Comparison of ENCODE assay signal across 8 cellular contexts in genomic region chr11:134253189-134253993, GRCh38. TPM values are rescaled to one million over a fixed set of nuclear protein-coding genes. Genes with fewer than 3 reads are reported as not detected.
DNase-seq lines count a peak whose midpoint lies in the region; ATAC-seq and TF ChIP-seq lines count a peak whose summit lies in the region.

Gene ACAD8, plus strand, starts transcription at chr11:134253568. Its CDS starts 33 bp downstream, at chr11:134253601.
Gene THYN1, minus strand, starts transcription at chr11:134253352. Its CDS starts 470 bp downstream, at chr11:134252882.

- H3K4me1 ChIP-seq in SK-N-SH (ENCODE audit: control insufficient read depth in 1 of 2, insufficient read depth in 2 of 2, low read depth in 1 of 2, low read length in 1 of 2): peaks cover 4 to 11% of the 10 kb centered on the region in 2 experiments; a peak in 3 of 4 replicates

- no peak for TF ChIP-seq CTCF in SK-N-SH (IDR thresholded peaks at IDR 0.05)

- peaks cover 35% of the 10 kb centered on the region for H3K79me2 ChIP-seq in SK-N-SH (ENCODE audit: insufficient read depth)

- peaks cover 18 to 32% of the 10 kb centered on the region in 2 experiments for H3K36me3 ChIP-seq in SK-N-SH (replicated peaks in 1 of 2; ENCODE audit: control insufficient read depth in 1 of 2, insufficient read depth in 2 of 2, low read length in 1 of 2)

- TF ChIP-seq RAD21 in SK-N-SH (IDR thresholded peaks at IDR 0.05; ENCODE audit: low read length): no peak

- POLR2A ChIA-PET in SK-N-SH (lab: Yijun Ruan, JAX): interaction anchor here (0.7 kb wide), 1 partner anchor 28 kb away, joined by 3 read pairs; the partner anchor contains the start of gene VPS26B

- H3K27me3 ChIP-seq in SK-N-SH (ENCODE audit: insufficient read depth): no peaks in the 10 kb centered on the region

- no peaks in the 10 kb centered on the region for H3K9me3 ChIP-seq in SK-N-SH

- H3K9me2 ChIP-seq in SK-N-SH: no peaks in the 10 kb centered on the region

- no peaks in the 10 kb centered on the region for H3F3A ChIP-seq in SK-N-SH (replicated peaks; ENCODE audit: insufficient read depth)

- H3K27ac ChIP-seq in SK-N-SH (ENCODE audit: low read depth in 2 of 2, low read length in 1 of 2) (peak within 1 kb of the TSS; percentile 23 to 83; a peak in 3 of 4 replicates), temporal lobe (ENCODE audit: low read depth, low read length) (peak within 1 kb of the TSS; percentile 52)

- H3K4me2 ChIP-seq in SK-N-SH: peak within 1 kb of the TSS; percentile 91

- peak within 1 kb of the TSS; percentile 63 for H3K9ac ChIP-seq in SK-N-SH

- CTCF ChIA-PET in SK-N-SH (lab: Yijun Ruan, JAX): interaction anchor here (0.8 to 2.7 kb wide), 7 partner anchors 9 to 42 kb away, joined by 3 to 9 read pairs (median 5); partner anchors contain the start of gene GLB1L3

- 0% methylated on average over 14 of the region's 70 CpGs for WGBS in SK-N-SH (ENCODE audit: low lambda C conversion rate)

- H2AFZ ChIP-seq in SK-N-SH (ENCODE audit: low read depth): peak within 1 kb of the TSS; percentile 87

- ATAC-seq in HG02571 (IDR thresholded peaks at IDR 0.05; ENCODE audit: unreplicated experiment): peak; percentile 99

- DNase-seq in NCI-H1048 (lab: John Stamatoyannopoulos, UW) (peak; percentile 94), SK-N-SH (peak; percentile 99), germinal center (ENCODE audit: low spot score) (peak; percentile 97), occipital lobe (lab: John Stamatoyannopoulos, UW) (peak; percentile 95)
- DNase-seq in activated naive CD4-positive, alpha-beta T cell treated with anti-CD3 and anti-CD28 coated beads, Interleukin-2, amount 50 U/mL, for 16 hours: peak; percentile 96

- TF ChIP-seq EP300 in SK-N-SH (IDR thresholded peaks at IDR 0.05; ENCODE audit: borderline replicate concordance in 1 of 2, low read depth in 1 of 2, low read length in 1 of 2): peak in 1 of 2 experiments; percentile 23; a peak in 1 of 4 replicates

- H3K4me3 ChIP-seq in GM08714 (ENCODE audit: low read length) (peak within 1 kb of the TSS; percentile 93), SK-N-SH (ENCODE audit: low read depth in 2 of 2, low read length in 1 of 2) (peak within 1 kb of the TSS; percentile 85 to 95)

- no peaks in the 10 kb centered on the region for H4K20me1 ChIP-seq in SK-N-SH (ENCODE audit: insufficient read depth)

TF ChIP-seq in SK-N-SH, 30 proteins besides CTCF, POLR2A, EP300 and RAD21:
- TF ChIP-seq SIN3A (IDR thresholded peaks at IDR 0.05; ENCODE audit: borderline replicate concordance, low read depth, low read length) (peak; percentile 31; the same call in 1 of the 2 replicates), RXRA (IDR thresholded peaks at IDR 0.05; ENCODE audit: borderline replicate concordance, low read depth) (no peak), MAX (IDR thresholded peaks at IDR 0.05; ENCODE audit: low read depth) (no peak), RCOR1 (IDR thresholded peaks at IDR 0.05; ENCODE audit: low read length) (no peak), PBX3 (IDR thresholded peaks at IDR 0.05) (no peak), MEF2A (IDR thresholded peaks at IDR 0.05; ENCODE audit: borderline replicate concordance, low read depth) (no peak), REST (IDR thresholded peaks at IDR 0.05; ENCODE audit: low read depth, low read length) (no peak), YY1 (IDR thresholded peaks at IDR 0.05; ENCODE audit: low read depth) (peak; percentile 57; the same call in 1 of the 2 replicates), JUND (IDR thresholded peaks at IDR 0.05) (no peak), ELF1 (IDR thresholded peaks at IDR 0.05) (peak; percentile 64), TAF1 (IDR thresholded peaks at IDR 0.05; ENCODE audit: borderline replicate concordance, low read depth, low read length) (peak; percentile 65; the same call in 1 of the 2 replicates), POLR2AphosphoS5 (IDR thresholded peaks at IDR 0.05; ENCODE audit: low read depth, low read length) (peak; percentile 84), NRF1 (IDR thresholded peaks at IDR 0.05; ENCODE audit: low read depth, low read length) (peak; percentile 54), ZBTB33 (IDR thresholded peaks at IDR 0.05; ENCODE audit: borderline replicate concordance, low read depth) (0 out of 2 replicates have a peak, but pooled peaks have one; percentile 9), GATA2 (CRISPR knock-in tag; IDR thresholded peaks at IDR 0.05) (no peak), CHD2 (IDR thresholded peaks at IDR 0.05; ENCODE audit: low read length, partially characterized antibody) (peak; percentile 86), TEAD4 (IDR thresholded peaks at IDR 0.05; ENCODE audit: borderline replicate concordance, insufficient read depth) (no peak), EZH2phosphoT487 (IDR thresholded peaks at IDR 0.05; ENCODE audit: borderline replicate concordance, low read depth) (no peak), MXI1 (IDR thresholded peaks at IDR 0.05; ENCODE audit: low read depth, low read length) (peak; percentile 73), TCF12 (IDR thresholded peaks at IDR 0.05) (no peak), GABPA (IDR thresholded peaks at IDR 0.05; ENCODE audit: low read depth) (peak; percentile 45; the same call in 1 of the 2 replicates)
- TF ChIP-seq, protein P1, sequence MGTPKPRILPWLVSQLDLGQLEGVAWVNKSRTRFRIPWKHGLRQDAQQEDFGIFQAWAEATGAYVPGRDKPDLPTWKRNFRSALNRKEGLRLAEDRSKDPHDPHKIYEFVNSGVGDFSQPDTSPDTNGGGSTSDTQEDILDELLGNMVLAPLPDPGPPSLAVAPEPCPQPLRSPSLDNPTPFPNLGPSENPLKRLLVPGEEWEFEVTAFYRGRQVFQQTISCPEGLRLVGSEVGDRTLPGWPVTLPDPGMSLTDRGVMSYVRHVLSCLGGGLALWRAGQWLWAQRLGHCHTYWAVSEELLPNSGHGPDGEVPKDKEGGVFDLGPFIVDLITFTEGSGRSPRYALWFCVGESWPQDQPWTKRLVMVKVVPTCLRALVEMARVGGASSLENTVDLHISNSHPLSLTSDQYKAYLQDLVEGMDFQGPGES (IDR thresholded peaks at IDR 0.05; ENCODE audit: low read depth, low read length): no peak

RNA-seq across cellular contexts. Expression of gene ACAD8, which starts in this region (rescaled TPM):
- 29.8 and 39.8 TPM in 2 replicates for polyA plus RNA-seq in SK-N-SH (2012; rRNA removed)
- 20.8 and 23.6 TPM in 2 replicates for polyA plus RNA-seq in SK-N-SH (2012; cell fraction: cytosol; rRNA removed)
- 64.9 and 101 TPM in 2 replicates for polyA plus RNA-seq in SK-N-SH (2012; cell fraction: nucleus; rRNA removed)
- 28.7 TPM for total RNA-seq in occipital lobe
- total RNA-seq in temporal lobe: 26.6 TPM

RNA-seq across cellular contexts. Expression of gene THYN1, which starts in this region (rescaled TPM):
- 61.8 and 67.0 TPM in 2 replicates for polyA plus RNA-seq in SK-N-SH (2012; rRNA removed)
- 66.8 and 70.4 TPM in 2 replicates for polyA plus RNA-seq in SK-N-SH (2012; cell fraction: cytosol; rRNA removed)
- polyA plus RNA-seq in SK-N-SH (2012; cell fraction: nucleus; rRNA removed): 53.2 and 70.4 TPM in 2 replicates
- total RNA-seq in occipital lobe (41.5 TPM), temporal lobe (30.2 TPM)

Comparison
In these comparisons a context has a peak if more than half of its experiments do, and no peak if none do; other contexts are left out.
1. Peak in every context shown above with its lines: DNase-seq, ATAC-seq, H3K4me3 ChIP-seq and H3K27ac ChIP-seq.